ENCODE assay signal across 16 cellular contexts in the genomic region with DNA sequence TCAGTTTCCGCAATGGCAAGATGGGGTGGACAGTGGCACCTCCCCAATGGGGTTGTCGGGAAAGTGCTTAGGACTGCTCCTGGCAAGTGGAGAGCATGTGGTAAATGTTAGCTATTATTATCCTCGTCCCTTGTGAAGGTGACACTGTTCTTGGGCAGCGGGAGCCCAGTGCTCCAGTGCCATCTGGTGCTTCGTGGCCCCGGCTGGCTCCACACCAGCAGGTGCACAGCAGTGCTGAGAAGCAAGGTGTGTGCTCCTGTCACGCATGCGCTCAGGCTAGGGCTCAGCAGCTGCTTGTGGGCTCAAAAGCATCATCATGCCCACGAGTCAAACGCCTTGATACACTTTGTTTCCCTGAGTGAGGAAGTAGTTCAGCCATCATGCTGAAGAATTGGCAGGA. TPM values are rescaled to one million over a fixed set of nuclear protein-coding genes. Genes with fewer than 3 reads are reported as not detected.
DNase-seq lines count a peak whose midpoint lies in the region; ATAC-seq and TF ChIP-seq lines count a peak whose summit lies in the region.
"Had no signal": no experiment of that assay in that cellular context is flagged by ENCODE, and none has a peak within 500 bp of the region (broad histone marks: within the 10 kb centered on the region; RNA-seq: fewer than 3 reads in every experiment).

No MANE protein-coding gene starts in this region.

- intact Hi-C loops in left colon (cut with DNase I, micrococcal nuclease) = no loop called here

- DNase-seq in COR-L47 (lab: John Stamatoyannopoulos, UW) (peak; percentile 87), NCI-H1092 treated with DMSO at 0.1 percent for 48 hours (lab: John Stamatoyannopoulos, UW) (peak; percentile 52), NCI-H345 treated with DMSO at 0.1 percent for 48 hours (lab: John Stamatoyannopoulos, UW; ENCODE audit: unreplicated experiment) (peak; percentile 84), cerebellum (ENCODE audit: low spot score) (peak; percentile 71), HuH-7 (ENCODE audit: low spot score) (no peak), SK-N-DZ (ENCODE audit: low spot score) (no peak), left colon (no peak), neural progenitor cell (ENCODE audit: low spot score) (no peak)
- DNase-seq: activated B cell treated with CpG ODN at 0.5 μM for 24 hours; activated effector memory CD4-positive, alpha-beta T cell treated with anti-CD3 and anti-CD28 coated beads, Interleukin-2, amount 50 U/mL, for 16 hours; aorta; mesendoderm; NCI-H1930; nephron progenitor cell; T-helper 1 cell had no signal

- no peak overlapping the region for H3K4me3 Mint-ChIP-seq in neural progenitor cell
- H3K4me3 Mint-ChIP-seq: activated B cell treated with CpG ODN at 0.5 μM for 24 hours, nephron progenitor cell had no signal

- no peaks in the 10 kb centered on the region for H4K20me1 ChIP-seq in neural progenitor cell (ENCODE audit: low read depth)

- no peak overlapping the region for H3K4me3 ChIP-seq in neural progenitor cell

- no peaks in the 10 kb centered on the region for H3K9me3 ChIP-seq in neural progenitor cell (ENCODE audit: low read depth)

- no peak overlapping the region for H3K27ac Mint-ChIP-seq in neural progenitor cell
- H3K27ac Mint-ChIP-seq: activated B cell treated with CpG ODN at 0.5 μM for 24 hours, nephron progenitor cell had no signal

- H2AFZ ChIP-seq in neural progenitor cell (replicated peaks) = no peak overlapping the region

- no peaks in the 10 kb centered on the region for H3K36me3 ChIP-seq in neural progenitor cell

- H3K27me3 ChIP-seq in neural progenitor cell = no peaks in the 10 kb centered on the region

- H3K27me3 Mint-ChIP-seq in neural progenitor cell (ENCODE audit: insufficient read depth, low read depth) = peaks cover 12% of the 10 kb centered on the region

- no peaks in the 10 kb centered on the region for H3K4me1 Mint-ChIP-seq in neural progenitor cell
- H3K4me1 Mint-ChIP-seq: activated B cell treated with CpG ODN at 0.5 μM for 24 hours had no signal

- no peak for ATAC-seq in left colon

- no peaks in the 10 kb centered on the region for H3K9me3 Mint-ChIP-seq in neural progenitor cell
- H3K9me3 Mint-ChIP-seq: activated B cell treated with CpG ODN at 0.5 μM for 24 hours, nephron progenitor cell had no signal

- no peak for TF ChIP-seq CTCF in neural progenitor cell (IDR thresholded peaks at IDR 0.05)

- no peak overlapping the region for H3K27ac ChIP-seq in neural progenitor cell
- H3K27ac ChIP-seq: KMS-11 had no signal

- no peak overlapping the region for H3K9ac ChIP-seq in neural progenitor cell
- H3K9ac ChIP-seq: KMS-11 had no signal

- H3K4me2 ChIP-seq in neural progenitor cell = no peak overlapping the region
- H3K4me2 ChIP-seq: KMS-11 had no signal

- no peaks in the 10 kb centered on the region for H3K79me2 ChIP-seq in neural progenitor cell (ENCODE audit: low read depth)

- no peaks in the 10 kb centered on the region for H3K36me3 Mint-ChIP-seq in neural progenitor cell

- no peaks in the 10 kb centered on the region for H3K4me1 ChIP-seq in neural progenitor cell

- H3F3A ChIP-seq in neural progenitor cell (ENCODE audit: low read depth) = no peaks in the 10 kb centered on the region

RNA-seq across cellular contexts. Expression of a gene that starts 24.9 kb away (rescaled TPM):
- 7.1 TPM for total RNA-seq in cerebellum
- polyA plus RNA-seq in SK-N-DZ (2014; cell fraction: cytosol; rRNA removed) = 3.1 and 3.8 TPM in 2 replicates
- 3.8 and 8.3 TPM in 2 replicates for polyA plus RNA-seq in SK-N-DZ (2014; cell fraction: nucleus; rRNA removed)
- 1 to 10 TPM; 7.0 to 8.1 TPM for total RNA-seq in left colon
- total RNA-seq in neural progenitor cell (ENCODE audit: low replicate concordance) = 1.3 and 2.0 TPM in 2 replicates

RNA-seq across cellular contexts. Expression of a gene that starts 34.9 kb away (rescaled TPM):
- total RNA-seq in cerebellum = 11.5 TPM
- polyA plus RNA-seq in SK-N-DZ (2014; cell fraction: cytosol; rRNA removed) = 0.05 TPM in 1 of 2 replicates, not detected in the other
- 0.05 and 0.17 TPM in 2 replicates for polyA plus RNA-seq in SK-N-DZ (2014; cell fraction: nucleus; rRNA removed)
- under 1 TPM; 0.06 to 0.09 TPM for total RNA-seq in left colon
- 0.06 TPM in 1 of 2 replicates, not detected in the other for total RNA-seq in neural progenitor cell (ENCODE audit: low replicate concordance)
- total RNA-seq: activated B cell treated with CpG ODN at 0.5 μM for 24 hours had no signal

Comparison
In these comparisons a context has a peak if more than half of its experiments do, and no peak if none do; other contexts are left out.
1. DNase-seq: peak in COR-L47 (single experiment), NCI-H1092 treated with DMSO at 0.1 percent for 48 hours (single experiment), NCI-H345 treated with DMSO at 0.1 percent for 48 hours (single experiment) and cerebellum (single experiment); none in HuH-7 (single experiment), SK-N-DZ (single experiment), left colon (0 of 2) and neural progenitor cell (single experiment).
2. RNA of a gene that starts 34.9 kb away (total RNA-seq): 11.5 TPM in cerebellum (single experiment); 0.06 to 0.09 TPM in left colon and 0.06 TPM in neural progenitor cell; every median in the first group is over 10 times any median in the second.